Comparison of ENCODE assay signal across 8 cellular contexts in the genomic region with DNA sequence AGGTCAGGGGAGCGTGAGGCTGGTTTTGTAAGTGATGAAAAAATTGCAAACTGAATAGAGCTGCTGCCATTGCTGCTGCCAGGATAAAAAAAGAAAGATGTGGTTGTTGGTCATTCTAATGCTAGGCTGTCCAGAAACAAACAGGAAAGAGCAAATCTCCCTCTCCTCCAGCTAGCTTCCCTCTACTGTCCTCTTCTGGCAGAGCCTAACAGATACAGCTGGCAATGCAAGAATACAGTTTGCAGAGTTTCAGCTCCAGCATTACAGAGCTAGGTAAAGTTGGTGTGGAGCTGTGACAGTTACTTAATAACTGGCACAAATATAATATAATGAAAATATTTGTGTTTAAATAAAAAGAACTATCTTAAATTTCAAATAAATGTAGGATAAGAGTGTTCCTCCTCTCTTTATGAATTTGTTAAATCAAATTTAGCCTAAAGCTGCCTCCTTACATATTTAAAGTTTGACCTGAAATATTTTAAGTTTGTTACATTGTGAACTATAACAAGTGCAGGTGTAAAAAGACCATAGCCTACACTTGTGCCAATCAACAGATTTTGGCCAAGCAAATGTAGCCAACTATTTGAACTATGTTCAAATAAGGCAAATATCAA.
DNase-seq lines count a peak whose midpoint lies in the region; ATAC-seq, FAIRE-seq and TF ChIP-seq lines count a peak whose summit lies in the region.

No MANE protein-coding gene starts in this region.

- no peak for TF ChIP-seq EP300 in GM12878 (IDR thresholded peaks at IDR 0.05; ENCODE audit: borderline replicate concordance in 1 of 2, control insufficient read depth in 1 of 2, low read depth in 2 of 2, low read length in 2 of 2)

- no peak overlapping the region for H3K9ac ChIP-seq in GM12878 (ENCODE audit: control insufficient read depth, insufficient read depth, low read length)

- no peaks in the 10 kb centered on the region for H3K27me3 ChIP-seq in GM12878 (replicated peaks in 1 of 2; ENCODE audit: control insufficient read depth in 2 of 2, insufficient read depth in 2 of 2, low read length in 1 of 2)

- no peak overlapping the region for H3K27ac ChIP-seq in GM12878 (ENCODE audit: control insufficient read depth, insufficient read depth)

- no peak for TF ChIP-seq POLR2A in GM12878 (IDR thresholded peaks at IDR 0.05; ENCODE audit: low read depth, low read length)

- BruUV-seq in GM12878 (replicated peaks; lab: Mats Ljungman, UMichigan), result no TSS peak

- POLR2A ChIA-PET in GM12878 (lab: Charles Lee), result no interaction called here

- FAIRE-seq in GM12878 (lab: Jason Lieb, UNC), result no peak

- in situ Hi-C loops in GM12878 (cut with MboI), result no loop called here

- ATAC-seq in GM18861 (IDR thresholded peaks at IDR 0.05; ENCODE audit: unreplicated experiment) (peak; percentile 70), HG03139 (IDR thresholded peaks at IDR 0.05; ENCODE audit: unreplicated experiment) (peak; percentile 65), GM12878 (peak; percentile 91), mucosa of descending colon (peak; percentile 18), left colon (no peak)

- TF ChIP-seq CTCF in GM12878 (IDR thresholded peaks at IDR 0.05 in 2 of 3, conservative IDR thresholded peaks at IDR 0.05 in 1 of 3; ENCODE audit: control insufficient read depth in 2 of 3, extremely low read depth in 1 of 3, insufficient read depth in 1 of 3, low read depth in 3 of 3, low read length in 3 of 3) (peak; percentile 54 to 86 (median 85)), mucosa of descending colon (IDR thresholded peaks at IDR 0.05) (no peak)

- CTCF ChIA-PET in GM12878 (lab: Yijun Ruan, JAX), result interaction anchor here (0.7 to 2.8 kb wide), 32 partner anchors 9 to 347 kb away, joined by 3 to 36 read pairs (median 4); no protein-coding TSS in a partner anchor

- no peaks in the 10 kb centered on the region; the same call in 1 of the 2 replicates for H4K20me1 ChIP-seq in GM12878 (ENCODE audit: control insufficient read depth, insufficient read depth)

- RAD21 ChIA-PET in GM12878 (lab: Charles Lee; ENCODE audit: unreplicated experiment), result interaction anchor here (0.7 to 2.3 kb wide), 22 partner anchors 10 to 500 kb away, joined by 3 to 32 read pairs (median 4); no protein-coding TSS in a partner anchor

- H3K4me3 ChIP-seq in GM12878 (no peak overlapping the region), mucosa of descending colon (no peak overlapping the region)

- 21% methylated on average over 1 of the region's 1 CpG for WGBS in GM12878 (ENCODE audit: insufficient coverage, insufficient replicate concordance, low lambda C conversion rate, missing lambda C conversion rate)

- SMC1A ChIA-PET in GM12878 (lab: Charles Lee; ENCODE audit: uncharacterized antibody, unreplicated experiment), result interaction anchor here (0.7 to 2.8 kb wide), 18 partner anchors 12 to 874 kb away, joined by 3 to 20 read pairs (median 4); no protein-coding TSS in a partner anchor

- H2AFZ ChIP-seq in GM12878 (ENCODE audit: control insufficient read depth, low read depth, low read length), result no peak overlapping the region

- H3K4me1 ChIP-seq in GM12878 (ENCODE audit: control insufficient read depth, insufficient read depth, low read length) (no peaks in the 10 kb centered on the region), mucosa of descending colon (ENCODE audit: low read depth) (no peaks in the 10 kb centered on the region)

- intact Hi-C loops in GM12878 (cut with micrococcal nuclease; ENCODE audit: unreplicated experiment), result loop anchor here (1.0 to 5.0 kb wide), 2 partner anchors 88 to 246 kb away; no protein-coding TSS in a partner anchor
- intact Hi-C loops in mucosa of descending colon (cut with DNase I, micrococcal nuclease), result no loop called here
- intact Hi-C loops in left colon (cut with DNase I, micrococcal nuclease), result no loop called here

- no peaks in the 10 kb centered on the region for H3K79me2 ChIP-seq in GM12878 (ENCODE audit: control insufficient read depth, insufficient read depth, low read length)

- H3K9me3 ChIP-seq in GM12878 (replicated peaks; ENCODE audit: control insufficient read depth, insufficient read depth, low read length) (no peaks in the 10 kb centered on the region), mucosa of descending colon (no peaks in the 10 kb centered on the region)

- no peak for DNase-seq in GM12878 (ENCODE audit: low read depth, low spot score)
- DNase-seq in mucosa of descending colon, result peak in 1 of 3 donors; percentile 9
- no peak for DNase-seq in NCI-H2029 treated with DMSO at 0.1 percent for 48 hours (lab: John Stamatoyannopoulos, UW)
- no peak for DNase-seq in KG1 (lab: John Stamatoyannopoulos, UW)
- DNase-seq in left colon, result no peak
- DNase-seq in NCI-H2196 (lab: John Stamatoyannopoulos, UW; ENCODE audit: unreplicated experiment), result no peak

- peak; percentile 79 for TF ChIP-seq RAD21 in GM12878 (IDR thresholded peaks at IDR 0.05; ENCODE audit: insufficient read depth, low read depth, low read length)

- H3K36me3 ChIP-seq in GM12878 (ENCODE audit: control insufficient read depth in 2 of 2, insufficient read depth in 2 of 2, low read length in 1 of 2) (no peaks in the 10 kb centered on the region), mucosa of descending colon (ENCODE audit: low read depth) (no peaks in the 10 kb centered on the region)

- H3K4me2 ChIP-seq in GM12878 (ENCODE audit: control insufficient read depth, insufficient read depth), result no peak overlapping the region

TF ChIP-seq in GM12878, 131 proteins besides CTCF, POLR2A, EP300 and RAD21:
- TF ChIP-seq MEF2B (IDR thresholded peaks at IDR 0.05; ENCODE audit: partially characterized antibody, poor library complexity, severe bottlenecking) (no peak), SREBF1 (IDR thresholded peaks at IDR 0.05; ENCODE audit: low read length) (no peak), ZNF592 (IDR thresholded peaks at IDR 0.05) (no peak), KAT2A (conservative IDR thresholded peaks at IDR 0.05; ENCODE audit: control insufficient read depth, low read depth, low read length) (no peak), SMC3 (IDR thresholded peaks at IDR 0.05; ENCODE audit: borderline replicate concordance, low read length) (peak; percentile 77), RFX5 (IDR thresholded peaks at IDR 0.05; ENCODE audit: low read depth, low read length) (no peak), ZNF384 (IDR thresholded peaks at IDR 0.05; ENCODE audit: borderline replicate concordance, low read depth, low read length) (0 out of 2 replicates have a peak, but pooled peaks have one; percentile 8)
TF ChIP-seq in GM12878: peak in this region for 2.
